In the genomic region with DNA sequence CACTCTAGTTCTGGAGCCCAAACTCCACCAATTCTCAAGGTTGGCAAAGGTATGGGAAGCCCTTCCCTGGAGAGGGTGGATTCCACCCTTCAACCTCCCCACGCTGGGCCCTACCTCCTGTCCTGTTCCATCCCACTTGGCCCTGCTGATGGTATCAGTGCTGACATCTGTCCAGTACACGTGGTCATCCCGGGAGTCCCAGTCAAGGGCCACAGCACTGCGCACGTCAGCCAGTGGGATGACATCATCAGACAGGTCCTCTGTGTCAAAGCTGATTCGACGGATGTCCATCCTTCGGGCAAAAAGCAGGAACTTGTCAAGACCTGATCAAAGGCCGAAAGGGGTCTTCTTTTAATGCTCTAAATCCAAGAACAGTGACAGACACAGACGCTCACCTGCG, we compare ENCODE assay signal across 30 cellular contexts. TPM values are rescaled to one million over a fixed set of nuclear protein-coding genes. Genes with fewer than 3 reads are reported as not detected.
"Had no signal": no experiment of that assay in that cellular context is flagged by ENCODE, and none has a peak within 500 bp of the region (broad histone marks: within the 10 kb centered on the region; RNA-seq: fewer than 3 reads in every experiment).

No MANE protein-coding gene starts in this region.

- H3K9me3 ChIP-seq: colonic mucosa, esophagus squamous epithelium, gastroesophageal sphincter had no signal

- FAIRE-seq: astrocyte, bronchial epithelial cell, endometrium, endothelial cell of umbilical vein had no signal

- H3K36me3 ChIP-seq: brain microvascular endothelial cell, colonic mucosa had no signal

- ATAC-seq: activated CD4-positive, CD25-positive, alpha-beta regulatory T cell treated with anti-CD3 and anti-CD28 coated beads, Interleukin-2, amount 50 U/mL, for 24 hours; activated CD8-positive, alpha-beta T cell treated with anti-CD3 and anti-CD28 coated beads for 36 hours; activated T-cell treated with anti-CD3 and anti-CD28 coated beads, Interleukin-2, amount 50 U/mL, for 4 hours; activated T-helper 17 cell treated with anti-CD3 and anti-CD28 coated beads, Interleukin-2, amount 50 U/mL, for 72 hours; gastroesophageal sphincter; T-helper 17 cell had no signal

- H3K27ac ChIP-seq: brain microvascular endothelial cell, colonic mucosa, epithelial cell of prostate, esophagus squamous epithelium, gastroesophageal sphincter, WERI-Rb-1 had no signal

- H3K27me3 ChIP-seq: brain microvascular endothelial cell, colonic mucosa, esophagus squamous epithelium, gastroesophageal sphincter had no signal

- H3K4me3 ChIP-seq: colonic mucosa, esophagus squamous epithelium, gastroesophageal sphincter had no signal

- H3K4me1 ChIP-seq: colonic mucosa, gastroesophageal sphincter had no signal

- DNase-seq: activated B cell treated with CpG ODN at 0.5 μM for 24 hours; activated CD4-positive, alpha-beta T cell treated with anti-CD3 and anti-CD28 coated beads for 48 hours; activated CD4-positive, alpha-beta T cell treated with anti-CD3 and anti-CD28 coated beads, Interleukin-2, amount 50 U/mL, for 1 hour; activated CD4-positive, alpha-beta T cell treated with anti-CD3 and anti-CD28 coated beads, Interleukin-2, amount 50 U/mL, for 48 hours; activated CD8-positive, alpha-beta memory T cell treated with anti-CD3 and anti-CD28 coated beads for 24 hours; activated CD8-positive, alpha-beta T cell treated with anti-CD3 and anti-CD28 coated beads for 36 hours; activated effector memory CD4-positive, alpha-beta T cell treated with Interleukin-2 at 50 U/mL for 16 hours; activated gamma-delta T cell treated with Interleukin-2 at 50 U/mL for 16 hours; activated naive CD4-positive, alpha-beta T cell treated with anti-CD3 and anti-CD28 coated beads, Interleukin-2, amount 50 U/mL, for 16 hours; activated naive CD4-positive, alpha-beta T cell treated with Interleukin-2 at 50 U/mL for 16 hours; activated T-cell treated with anti-CD3 and anti-CD28 coated beads, Interleukin-2, amount 50 U/mL, for 4 hours; amniotic stem cell; anterior cingulate cortex; brain microvascular endothelial cell; colonic mucosa; effector CD8-positive, alpha-beta T cell; esophagus squamous epithelium; foreskin melanocyte; T-helper 1 cell; T-helper 17 cell; T1000; WERI-Rb-1 had no signal

RNA-seq across cellular contexts. Expression of gene LRP4, which starts 32.1 kb away (rescaled TPM):
- total RNA-seq: T-helper 17 cell had no signal
